1 cellular context compared by ENCODE assay signal in genomic region chr6:167238169-167238693, GRCh38.
A peak's percentile ranks its signal among the peaks of the same experiment; 100 is the strongest.
TF ChIP-seq lines count a peak whose summit lies in the region.

No MANE protein-coding gene starts in this region.

TF ChIP-seq in HepG2, 621 proteins besides CTCF, POLR2A, EP300 and RAD21 (continued from another document and continues in another):
- TF ChIP-seq, protein P1, sequence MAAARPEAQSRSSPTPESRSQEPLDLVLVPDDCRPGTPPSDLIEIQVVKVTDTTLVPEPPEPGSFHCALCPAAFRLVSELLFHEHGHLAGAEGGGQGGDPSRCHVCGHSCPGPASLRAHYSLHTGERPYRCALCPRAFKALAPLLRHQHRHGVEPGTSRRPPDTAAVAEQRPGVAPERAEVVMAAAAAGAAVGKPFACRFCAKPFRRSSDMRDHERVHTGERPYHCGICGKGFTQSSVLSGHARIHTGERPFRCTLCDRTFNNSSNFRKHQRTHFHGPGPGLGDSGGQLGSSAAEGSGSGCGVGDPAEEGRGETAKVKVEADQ (CRISPR knock-in tag; IDR thresholded peaks at IDR 0.05; ENCODE audit: borderline replicate concordance) = peak; percentile 26; the same call in 1 of the 2 replicates
- no peak; the same call in 1 of the 2 replicates for TF ChIP-seq ZNF563 (CRISPR knock-in tag; IDR thresholded peaks at IDR 0.05)
- TF ChIP-seq GFI1 (CRISPR knock-in tag; IDR thresholded peaks at IDR 0.05; ENCODE audit: borderline replicate concordance) = peak; percentile 46; the same call in 1 of the 2 replicates
- no peak for TF ChIP-seq ZNF615 (CRISPR knock-in tag; IDR thresholded peaks at IDR 0.05; ENCODE audit: borderline replicate concordance)
- no peak; the same call in 1 of the 2 replicates for TF ChIP-seq ETV6 (CRISPR knock-in tag; conservative IDR thresholded peaks at IDR 0.05)
- TF ChIP-seq ZNF713 (CRISPR knock-in tag; IDR thresholded peaks at IDR 0.05) = no peak
- no peak for TF ChIP-seq FIP1L1 (IDR thresholded peaks at IDR 0.05; ENCODE audit: borderline replicate concordance, insufficient read depth, low read depth, low read length)
- TF ChIP-seq REST (IDR thresholded peaks at IDR 0.05; ENCODE audit: borderline replicate concordance in 1 of 2, low read depth in 1 of 2, low read length in 2 of 2) = 0 out of 4 replicates have a peak, but pooled peaks of 1 of the 2 experiments have one; percentile 14
- no peak for TF ChIP-seq CREB3 (CRISPR knock-in tag; IDR thresholded peaks at IDR 0.05)
- TF ChIP-seq ZNF136 (CRISPR knock-in tag; IDR thresholded peaks at IDR 0.05; ENCODE audit: low read depth) = 0 out of 2 replicates have a peak, but pooled peaks have one; percentile 42
- peak; percentile 55; the same call in 1 of the 2 replicates for TF ChIP-seq POGZ (CRISPR knock-in tag; IDR thresholded peaks at IDR 0.05)
- no peak for TF ChIP-seq ZNF562 (CRISPR knock-in tag; IDR thresholded peaks at IDR 0.05; ENCODE audit: borderline replicate concordance)
- peak; percentile 65 for TF ChIP-seq HNF1B (CRISPR knock-in tag; IDR thresholded peaks at IDR 0.05)
- TF ChIP-seq RXRA (CRISPR knock-in tag; IDR thresholded peaks at IDR 0.05) = peak; percentile 94
- TF ChIP-seq ZNF644 (CRISPR knock-in tag; IDR thresholded peaks at IDR 0.05; ENCODE audit: low read depth) = no peak
- no peak for TF ChIP-seq STAT5B (CRISPR knock-in tag; IDR thresholded peaks at IDR 0.05)
- TF ChIP-seq ZNF354B (CRISPR knock-in tag; IDR thresholded peaks at IDR 0.05) = no peak
- no peak for TF ChIP-seq GPN1 (CRISPR knock-in tag; IDR thresholded peaks at IDR 0.05; ENCODE audit: borderline replicate concordance)
- TF ChIP-seq ZNF17 (CRISPR knock-in tag; IDR thresholded peaks at IDR 0.05) = 0 out of 2 replicates have a peak, but pooled peaks have one; percentile 72
- TF ChIP-seq PITX1 (CRISPR knock-in tag; IDR thresholded peaks at IDR 0.05) = peak; percentile 50; the same call in 1 of the 2 replicates
- TF ChIP-seq ZSCAN31 (CRISPR knock-in tag; IDR thresholded peaks at IDR 0.05; ENCODE audit: low read depth) = no peak
- TF ChIP-seq, protein P2, sequence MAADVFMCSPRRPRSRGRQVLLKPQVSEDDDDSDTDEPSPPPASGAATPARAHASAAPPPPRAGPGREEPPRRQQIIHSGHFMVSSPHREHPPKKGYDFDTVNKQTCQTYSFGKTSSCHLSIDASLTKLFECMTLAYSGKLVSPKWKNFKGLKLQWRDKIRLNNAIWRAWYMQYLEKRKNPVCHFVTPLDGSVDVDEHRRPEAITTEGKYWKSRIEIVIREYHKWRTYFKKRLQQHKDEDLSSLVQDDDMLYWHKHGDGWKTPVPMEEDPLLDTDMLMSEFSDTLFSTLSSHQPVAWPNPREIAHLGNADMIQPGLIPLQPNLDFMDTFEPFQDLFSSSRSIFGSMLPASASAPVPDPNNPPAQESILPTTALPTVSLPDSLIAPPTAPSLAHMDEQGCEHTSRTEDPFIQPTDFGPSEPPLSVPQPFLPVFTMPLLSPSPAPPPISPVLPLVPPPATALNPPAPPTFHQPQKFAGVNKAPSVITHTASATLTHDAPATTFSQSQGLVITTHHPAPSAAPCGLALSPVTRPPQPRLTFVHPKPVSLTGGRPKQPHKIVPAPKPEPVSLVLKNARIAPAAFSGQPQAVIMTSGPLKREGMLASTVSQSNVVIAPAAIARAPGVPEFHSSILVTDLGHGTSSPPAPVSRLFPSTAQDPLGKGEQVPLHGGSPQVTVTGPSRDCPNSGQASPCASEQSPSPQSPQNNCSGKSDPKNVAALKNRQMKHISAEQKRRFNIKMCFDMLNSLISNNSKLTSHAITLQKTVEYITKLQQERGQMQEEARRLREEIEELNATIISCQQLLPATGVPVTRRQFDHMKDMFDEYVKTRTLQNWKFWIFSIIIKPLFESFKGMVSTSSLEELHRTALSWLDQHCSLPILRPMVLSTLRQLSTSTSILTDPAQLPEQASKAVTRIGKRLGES (CRISPR knock-in tag; IDR thresholded peaks at IDR 0.05; ENCODE audit: borderline replicate concordance) = no peak
- TF ChIP-seq TBX3 (IDR thresholded peaks at IDR 0.05; ENCODE audit: borderline replicate concordance) = peak; percentile 58; the same call in 1 of the 2 replicates
- TF ChIP-seq ZNF788 (CRISPR knock-in tag; IDR thresholded peaks at IDR 0.05; ENCODE audit: borderline replicate concordance) = peak; percentile 48; the same call in 1 of the 2 replicates
- TF ChIP-seq REPIN1 (CRISPR knock-in tag; IDR thresholded peaks at IDR 0.05; ENCODE audit: borderline replicate concordance, low read depth) = 0 out of 2 replicates have a peak, but pooled peaks have one; percentile 81
- no peak for TF ChIP-seq NFE2L1 (CRISPR knock-in tag; IDR thresholded peaks at IDR 0.05; ENCODE audit: borderline replicate concordance)
- TF ChIP-seq TRAFD1 (CRISPR knock-in tag; IDR thresholded peaks at IDR 0.05; ENCODE audit: borderline replicate concordance) = no peak
- TF ChIP-seq KAT8 (CRISPR knock-in tag; IDR thresholded peaks at IDR 0.05) = peak; percentile 32; the same call in 1 of the 2 replicates
- TF ChIP-seq NFAT5 (CRISPR knock-in tag; IDR thresholded peaks at IDR 0.05) = no peak
- peak; percentile 33 for TF ChIP-seq SSRP1 (CRISPR knock-in tag; IDR thresholded peaks at IDR 0.05)
- TF ChIP-seq, protein P3, sequence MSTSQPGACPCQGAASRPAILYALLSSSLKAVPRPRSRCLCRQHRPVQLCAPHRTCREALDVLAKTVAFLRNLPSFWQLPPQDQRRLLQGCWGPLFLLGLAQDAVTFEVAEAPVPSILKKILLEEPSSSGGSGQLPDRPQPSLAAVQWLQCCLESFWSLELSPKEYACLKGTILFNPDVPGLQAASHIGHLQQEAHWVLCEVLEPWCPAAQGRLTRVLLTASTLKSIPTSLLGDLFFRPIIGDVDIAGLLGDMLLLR (CRISPR knock-in tag; IDR thresholded peaks at IDR 0.05) = peak; percentile 41; the same call in 1 of the 2 replicates
- peak; percentile 75 for TF ChIP-seq ZNF883 (CRISPR knock-in tag; IDR thresholded peaks at IDR 0.05; ENCODE audit: not compliant biosample characterization)
- TF ChIP-seq ZNF703 (CRISPR knock-in tag; IDR thresholded peaks at IDR 0.05; ENCODE audit: borderline replicate concordance) = 0 out of 2 replicates have a peak, but pooled peaks have one; percentile 82
- peak; percentile 77; the same call in 1 of the 2 replicates for TF ChIP-seq THRA (CRISPR knock-in tag; IDR thresholded peaks at IDR 0.05; ENCODE audit: borderline replicate concordance)
- no peak for TF ChIP-seq ELF4 (CRISPR knock-in tag; IDR thresholded peaks at IDR 0.05; ENCODE audit: borderline replicate concordance)
- peak; percentile 96 for TF ChIP-seq ZNF652 (CRISPR knock-in tag; IDR thresholded peaks at IDR 0.05; ENCODE audit: borderline replicate concordance, low read depth)
- peak; percentile 74 for TF ChIP-seq MAFF (IDR thresholded peaks at IDR 0.05; ENCODE audit: low read depth, low read length)
- TF ChIP-seq ZNF446 (CRISPR knock-in tag; IDR thresholded peaks at IDR 0.05) = no peak
- no peak for TF ChIP-seq SP1 (IDR thresholded peaks at IDR 0.05)
- TF ChIP-seq SP1 (CRISPR knock-in tag; IDR thresholded peaks at IDR 0.05) = peak; percentile 49; the same call in 1 of the 2 replicates
- TF ChIP-seq MEF2D (CRISPR knock-in tag; IDR thresholded peaks at IDR 0.05) = no peak
- no peak for TF ChIP-seq AHR (CRISPR knock-in tag; IDR thresholded peaks at IDR 0.05)
- TF ChIP-seq RARA (CRISPR knock-in tag; IDR thresholded peaks at IDR 0.05) = peak; percentile 97
- 0 out of 2 replicates have a peak, but pooled peaks have one; percentile 44 for TF ChIP-seq ARNT2 (CRISPR knock-in tag; IDR thresholded peaks at IDR 0.05; ENCODE audit: low read depth)
